ENCODE assay signal across 19 cellular contexts in the genomic region with DNA sequence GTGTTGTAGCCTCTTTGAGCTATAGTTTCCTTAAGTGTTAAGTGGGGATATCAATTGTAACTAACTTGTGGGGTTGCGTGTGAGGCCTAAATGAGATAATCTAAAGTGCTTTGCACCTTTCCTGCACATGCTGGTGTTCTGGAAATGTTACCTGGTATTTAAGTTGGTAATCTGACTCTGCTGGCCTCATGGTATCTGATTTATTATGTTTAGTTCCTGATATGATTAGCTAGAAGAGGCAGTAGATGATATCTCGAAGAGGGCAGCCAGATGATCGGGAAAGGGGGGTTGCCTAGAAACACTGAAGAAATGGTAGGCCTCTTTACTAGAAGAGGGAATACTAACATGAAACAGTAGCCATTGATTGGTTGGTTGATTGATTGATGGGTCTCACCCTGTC.
A peak's percentile ranks its signal among the peaks of the same experiment; 100 is the strongest.
DNase-seq lines count a peak whose midpoint lies in the region; ATAC-seq, FAIRE-seq and TF ChIP-seq lines count a peak whose summit lies in the region.
"Had no signal": no experiment of that assay in that cellular context is flagged by ENCODE, and none has a peak within 500 bp of the region (broad histone marks: within the 10 kb centered on the region; RNA-seq: fewer than 3 reads in every experiment).

No MANE protein-coding gene starts in this region.

- H3K79me1 ChIP-seq in mesendoderm (ENCODE audit: low read length), result no peaks in the 10 kb centered on the region

- H3K9me3 ChIP-seq in CD4-positive, CD25-positive, alpha-beta regulatory T cell (ENCODE audit: control insufficient read depth in 2 of 2, low read length in 2 of 2), result no peaks in the 10 kb centered on the region
- H3K9me3 ChIP-seq: Caco-2 had no signal

- H2BK120ac ChIP-seq in mesendoderm (ENCODE audit: low read depth, low read length), result no peak overlapping the region

- peak overlapping the region in 2 of 3 donors; percentile 0 to 77 for H3K27ac Mint-ChIP-seq in CD4-positive, CD25-positive, alpha-beta regulatory T cell
- H3K27ac Mint-ChIP-seq: CD8-positive, alpha-beta T cell had no signal

- H3K23ac ChIP-seq in mesendoderm (ENCODE audit: low read length), result no peak overlapping the region

- H3K4me3 ChIP-seq in CD4-positive, CD25-positive, alpha-beta regulatory T cell (ENCODE audit: low read depth, low read length), result no peak overlapping the region
- H3K4me3 ChIP-seq in mesendoderm (ENCODE audit: low read length), result no peak overlapping the region
- H3K4me3 ChIP-seq: GM23248 had no signal

- DNase-seq in CD4-positive, CD25-positive, alpha-beta regulatory T cell, result no peak
- DNase-seq in GM12891 (ENCODE audit: insufficient read length, low spot score) (no peak), SK-N-DZ (ENCODE audit: low spot score) (peak; percentile 84), mesendoderm (peak; percentile 66), GM20000 (ENCODE audit: low spot score) (no peak), DMS153 (lab: John Stamatoyannopoulos, UW) (no peak), NCI-H2081 treated with DMSO at 0.1 percent for 48 hours (lab: John Stamatoyannopoulos, UW) (no peak)
- DNase-seq in stimulated activated CD4-positive, alpha-beta T cell treated with anti-CD3 and anti-CD28 coated beads, Interleukin-2, amount 100 ng/mL, for 48 hours, result no peak
- DNase-seq: C1 segment of cervical spinal cord; Caco-2; CD8-positive, alpha-beta T cell; DMS53; DMS79 treated with DMSO at 0.1 percent for 48 hours; GF-D8; GM23248; H7; HCEC 1CT had no signal

- no peak overlapping the region for H3K9ac ChIP-seq in mesendoderm (ENCODE audit: low read length)
- H3K9ac ChIP-seq: GM23248 had no signal

- no peak overlapping the region for H3K27ac ChIP-seq in CD4-positive, CD25-positive, alpha-beta regulatory T cell (ENCODE audit: insufficient read depth, low read length, poor library complexity, severe bottlenecking)
- no peak overlapping the region for H3K27ac ChIP-seq in mesendoderm (ENCODE audit: low read depth, low read length)
- H3K27ac ChIP-seq: GM23248 had no signal

- H2AK5ac ChIP-seq in mesendoderm (ENCODE audit: low read length), result no peak overlapping the region

- no peak overlapping the region for H3K56ac ChIP-seq in mesendoderm (ENCODE audit: low read length)

- WGBS in mesendoderm (ENCODE audit: extremely low coverage, insufficient coverage, low lambda C conversion rate), result no CpG with 5 or more reads among the region's 3 CpGs

- no peaks in the 10 kb centered on the region for H3K27me3 ChIP-seq in CD4-positive, CD25-positive, alpha-beta regulatory T cell (ENCODE audit: control insufficient read depth, insufficient read depth, low read length)
- H3K27me3 ChIP-seq in mesendoderm (ENCODE audit: insufficient read depth, low read length, poor library complexity), result no peaks in the 10 kb centered on the region

- no peak overlapping the region for H2BK15ac ChIP-seq in mesendoderm (replicated peaks; ENCODE audit: low read depth)

- H3K36me3 Mint-ChIP-seq in CD4-positive, CD25-positive, alpha-beta regulatory T cell, result peaks cover 46% of the 10 kb centered on the region

- H3K27me3 Mint-ChIP-seq in CD4-positive, CD25-positive, alpha-beta regulatory T cell, result no peaks in the 10 kb centered on the region

- H3K18ac ChIP-seq in mesendoderm (ENCODE audit: low read length), result no peak overlapping the region

- no peaks in the 10 kb centered on the region for H3K4me1 ChIP-seq in CD4-positive, CD25-positive, alpha-beta regulatory T cell (ENCODE audit: control insufficient read depth, insufficient read depth, low read length, poor library complexity, severe bottlenecking)
- peaks cover 3% of the 10 kb centered on the region for H3K4me1 ChIP-seq in mesendoderm (ENCODE audit: control insufficient read depth, low read depth, low read length)
- H3K4me1 ChIP-seq: Caco-2 had no signal

- no peak overlapping the region for H3K4ac ChIP-seq in mesendoderm (ENCODE audit: low read depth, low read length)

- no peak overlapping the region for H2BK5ac ChIP-seq in mesendoderm (ENCODE audit: low read length)

- TF ChIP-seq POLR2A in GM12891 (IDR thresholded peaks at IDR 0.05; ENCODE audit: low read depth, low read length), result no peak

- no peak overlapping the region for H4K8ac ChIP-seq in mesendoderm (ENCODE audit: low read depth, low read length)

- H3K4me2 ChIP-seq in mesendoderm (ENCODE audit: low read length), result no peak overlapping the region

- no peaks in the 10 kb centered on the region for H3K9me3 Mint-ChIP-seq in CD4-positive, CD25-positive, alpha-beta regulatory T cell
- H3K9me3 Mint-ChIP-seq: CD8-positive, alpha-beta T cell had no signal

- no peak for ATAC-seq in CD4-positive, CD25-positive, alpha-beta regulatory T cell (ENCODE audit: low read depth in 2 of 2)
- ATAC-seq: CD8-positive, alpha-beta T cell had no signal

- peak; percentile 33 for FAIRE-seq in GM12891 (lab: Jason Lieb, UNC)
- FAIRE-seq: GM12892, H1 had no signal

- no peak overlapping the region for H3K4me3 Mint-ChIP-seq in CD4-positive, CD25-positive, alpha-beta regulatory T cell
- H3K4me3 Mint-ChIP-seq: CD8-positive, alpha-beta T cell had no signal

- peaks cover 46% of the 10 kb centered on the region for H3K36me3 ChIP-seq in CD4-positive, CD25-positive, alpha-beta regulatory T cell (ENCODE audit: control insufficient read depth, insufficient read depth, low read length)
- no peaks in the 10 kb centered on the region for H3K36me3 ChIP-seq in mesendoderm (ENCODE audit: control insufficient read depth, insufficient read depth, low read length)

- H4K5ac ChIP-seq in mesendoderm (ENCODE audit: low read length), result no peak overlapping the region

- TF ChIP-seq CTCF in GM20000 (IDR thresholded peaks at IDR 0.05; ENCODE audit: extremely low read depth, missing control alignments), result no peak

- peaks cover 0 to 5% (median 4%) of the 10 kb centered on the region in 4 donors for H3K4me1 Mint-ChIP-seq in CD4-positive, CD25-positive, alpha-beta regulatory T cell

- H3K79me2 ChIP-seq in mesendoderm (ENCODE audit: control insufficient read depth, insufficient read depth, low read length), result no peaks in the 10 kb centered on the region

TF ChIP-seq in GM12891, 5 proteins besides CTCF, POLR2A, EP300 and RAD21:
- TF ChIP-seq SPI1 (IDR thresholded peaks at IDR 0.05; ENCODE audit: low read depth, low read length), result no peak
- no peak for TF ChIP-seq POLR2AphosphoS5 (IDR thresholded peaks at IDR 0.05; ENCODE audit: low read depth, low read length)
- TF ChIP-seq POU2F2 (IDR thresholded peaks at IDR 0.05; ENCODE audit: low read depth, low read length), result no peak
- TF ChIP-seq PAX5 (IDR thresholded peaks at IDR 0.05; ENCODE audit: insufficient read depth, low read length, severe bottlenecking), result no peak
- no peak for TF ChIP-seq TAF1 (IDR thresholded peaks at IDR 0.05; ENCODE audit: low read depth, low read length)

Comparison
In these comparisons a context has a peak if more than half of its experiments do, and no peak if none do; other contexts are left out.
1. DNase-seq: peak in SK-N-DZ (single experiment) and mesendoderm (single experiment); none in CD4-positive, CD25-positive, alpha-beta regulatory T cell (0 of 3), GM12891 (single experiment), GM20000 (single experiment), stimulated activated CD4-positive, alpha-beta T cell treated with anti-CD3 and anti-CD28 coated beads, Interleukin-2, amount 100 ng/mL, for 48 hours (0 of 2), DMS153 (single experiment) and NCI-H2081 treated with DMSO at 0.1 percent for 48 hours (single experiment).